In the genomic region with DNA sequence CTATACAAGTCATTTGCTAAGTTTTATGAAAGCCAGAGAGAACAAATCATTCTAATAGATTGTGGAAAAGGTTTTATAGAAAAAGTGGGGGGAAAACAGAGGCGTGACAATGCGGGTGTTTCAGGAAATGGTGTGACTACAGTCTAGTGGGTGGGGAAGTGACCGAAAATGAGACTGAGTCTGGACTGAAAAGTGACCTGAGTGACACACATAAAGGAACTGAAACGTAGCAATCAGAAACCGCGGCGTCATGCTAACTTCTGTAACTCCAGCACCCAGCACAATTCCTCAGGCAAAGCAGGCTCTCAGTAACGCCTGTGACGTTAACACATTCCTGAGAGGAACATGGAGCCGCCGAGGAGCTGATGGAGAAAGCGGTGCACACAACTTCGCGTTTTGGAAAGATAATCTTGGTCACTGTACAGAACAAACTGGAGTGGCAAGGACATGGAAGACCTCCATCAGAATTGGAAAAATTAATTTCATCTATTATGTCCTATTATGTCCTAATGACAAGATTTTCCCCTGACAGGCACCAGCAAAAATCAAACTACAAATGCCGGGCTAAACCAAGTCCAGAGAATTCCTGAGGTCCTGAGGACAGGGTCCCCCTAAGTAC, we compare ENCODE assay signal across 8 cellular contexts. TPM values are rescaled to one million over a fixed set of nuclear protein-coding genes. Genes with fewer than 3 reads are reported as not detected.
A peak's percentile ranks its signal among the peaks of the same experiment; 100 is the strongest.
DNase-seq lines count a peak whose midpoint lies in the region; ATAC-seq lines count a peak whose summit lies in the region.

No MANE protein-coding gene starts in this region.

- peaks cover 3% of the 10 kb centered on the region for H3K9me3 Mint-ChIP-seq in activated CD4-positive, alpha-beta memory T cell treated with anti-CD3 and anti-CD28 coated beads for 36 hours

- intact Hi-C loops in activated CD4-positive, alpha-beta memory T cell treated with anti-CD3 and anti-CD28 coated beads for 36 hours (cut with micrococcal nuclease): loop anchor here (1.0 kb wide), 4 partner anchors 8 to 63 kb away; no protein-coding TSS in a partner anchor

- POLR2A ChIA-PET in activated CD4-positive, alpha-beta memory T cell treated with anti-CD3 and anti-CD28 coated beads for 36 hours (lab: Charles Lee): no interaction called here

- peak; percentile 72 for ATAC-seq in HG03060 (IDR thresholded peaks at IDR 0.05; ENCODE audit: low read depth, unreplicated experiment)
- peak; percentile 57 for ATAC-seq in left lobe of liver

- H3K27ac Mint-ChIP-seq in activated CD4-positive, alpha-beta memory T cell treated with anti-CD3 and anti-CD28 coated beads for 36 hours: no peak overlapping the region

- DNase-seq in activated CD4-positive, alpha-beta T cell treated with anti-CD3 and anti-CD28 coated beads for 24 hours (ENCODE audit: low read depth in 2 of 2): peak; percentile 41 to 47
- DNase-seq in activated CD4-positive, alpha-beta T cell treated with anti-CD3 and anti-CD28 coated beads, Interleukin-2, amount 50 U/mL, for 4 hours: no peak
- DNase-seq in activated CD4-positive, alpha-beta memory T cell treated with anti-CD3 and anti-CD28 coated beads for 36 hours: peak; percentile 85
- no peak for DNase-seq in left lobe of liver (ENCODE audit: low spot score)
- DNase-seq in RKO (ENCODE audit: low spot score): no peak
- DNase-seq in DMS79 (lab: John Stamatoyannopoulos, UW): no peak
- DNase-seq in NCI-H526 treated with DMSO at 0.1 percent for 48 hours (lab: John Stamatoyannopoulos, UW): no peak

- H3K27me3 Mint-ChIP-seq in activated CD4-positive, alpha-beta memory T cell treated with anti-CD3 and anti-CD28 coated beads for 36 hours: no peaks in the 10 kb centered on the region

- CTCF ChIA-PET in activated CD4-positive, alpha-beta memory T cell treated with anti-CD3 and anti-CD28 coated beads for 36 hours (lab: Charles Lee): no interaction called here

- no peak overlapping the region for H3K4me3 Mint-ChIP-seq in activated CD4-positive, alpha-beta memory T cell treated with anti-CD3 and anti-CD28 coated beads for 36 hours

- peaks cover 50% of the 10 kb centered on the region for H3K4me1 Mint-ChIP-seq in activated CD4-positive, alpha-beta memory T cell treated with anti-CD3 and anti-CD28 coated beads for 36 hours (ENCODE audit: low read depth)

- H3K36me3 Mint-ChIP-seq in activated CD4-positive, alpha-beta memory T cell treated with anti-CD3 and anti-CD28 coated beads for 36 hours: peaks cover 44% of the 10 kb centered on the region

RNA-seq across cellular contexts. Expression of a gene that starts 1.4 kb away (rescaled TPM):
- 10 to 100 TPM; 63.9 to 66.8 TPM for total RNA-seq in activated CD4-positive, alpha-beta memory T cell treated with anti-CD3 and anti-CD28 coated beads for 36 hours
- 1.5 TPM for total RNA-seq in left lobe of liver

Comparison
In these comparisons a context has a peak if more than half of its experiments do, and no peak if none do; other contexts are left out.
1. DNase-seq: peak in activated CD4-positive, alpha-beta T cell treated with anti-CD3 and anti-CD28 coated beads for 24 hours (2 of 2) and activated CD4-positive, alpha-beta memory T cell treated with anti-CD3 and anti-CD28 coated beads for 36 hours (single experiment); none in activated CD4-positive, alpha-beta T cell treated with anti-CD3 and anti-CD28 coated beads, Interleukin-2, amount 50 U/mL, for 4 hours (0 of 2), left lobe of liver (single experiment), RKO (single experiment), DMS79 (single experiment) and NCI-H526 treated with DMSO at 0.1 percent for 48 hours (single experiment).
2. RNA of a gene that starts 1.4 kb away (total RNA-seq): 63.9 to 66.8 TPM in activated CD4-positive, alpha-beta memory T cell treated with anti-CD3 and anti-CD28 coated beads for 36 hours; 1.5 TPM in left lobe of liver (single experiment); every median in the first group is over 10 times any median in the second.